In the genomic region with DNA sequence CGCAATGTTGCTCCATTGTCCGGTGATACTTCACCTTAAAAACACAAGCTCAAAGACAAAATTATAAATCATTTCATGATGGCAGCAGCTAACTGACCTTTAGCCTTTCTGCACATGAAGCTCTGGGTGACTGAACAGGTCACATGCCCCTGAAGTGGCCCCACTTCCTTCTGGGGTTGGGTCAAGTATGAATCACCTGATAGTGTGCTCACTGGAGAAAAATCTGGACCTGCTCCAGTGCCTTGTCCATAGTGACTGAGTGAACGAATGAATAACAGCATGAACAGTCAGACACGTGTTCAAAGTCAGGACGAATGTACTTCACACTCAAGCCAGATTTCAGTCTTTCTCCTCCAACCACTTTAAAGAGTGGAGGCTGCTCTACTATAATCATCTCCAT, we compare ENCODE assay signal across 16 cellular contexts.
DNase-seq lines count a peak whose midpoint lies in the region; ATAC-seq and TF ChIP-seq lines count a peak whose summit lies in the region.
"Had no signal": no experiment of that assay in that cellular context is flagged by ENCODE, and none has a peak within 500 bp of the region (broad histone marks: within the 10 kb centered on the region; RNA-seq: fewer than 3 reads in every experiment).

No MANE protein-coding gene starts in this region.

- H3K27me3 ChIP-seq in vagina: no peaks in the 10 kb centered on the region
- peaks cover 0 to 2% (median 0%) of the 10 kb centered on the region in 3 donors for H3K27me3 ChIP-seq in psoas muscle (ENCODE audit: insufficient read depth in 3 of 3, low read length in 2 of 3)
- no peaks in the 10 kb centered on the region; the same call in 1 of the 2 replicates for H3K27me3 ChIP-seq in H9 (ENCODE audit: insufficient read depth, low read length)

- no peak overlapping the region for H3T11ph ChIP-seq in H9 (ENCODE audit: low read length)

- ATAC-seq in psoas muscle: no peak
- ATAC-seq: HCT116 had no signal

- H3K23me2 ChIP-seq in H9 (ENCODE audit: insufficient read length, low read depth, low read length, poor library complexity, severe bottlenecking): no peaks in the 10 kb centered on the region

- H3K4ac ChIP-seq in H9 (ENCODE audit: low read depth, low read length): no peak overlapping the region

- no peak overlapping the region for H2BK20ac ChIP-seq in H9 (ENCODE audit: low read depth, low read length, poor library complexity, severe bottlenecking)

- no peak overlapping the region for H2BK15ac ChIP-seq in H9 (ENCODE audit: low read depth, low read length)

- H2AFZ ChIP-seq in H9 (ENCODE audit: low read length): no peak overlapping the region
- H2AFZ ChIP-seq: GM23248 had no signal

- H2BK12ac ChIP-seq in H9 (ENCODE audit: insufficient read length, low read depth, low read length): no peak overlapping the region

- TF ChIP-seq POLR2A in vagina (IDR thresholded peaks at IDR 0.05): no peak

- TF ChIP-seq CTCF in vagina (IDR thresholded peaks at IDR 0.05) (no peak), psoas muscle (IDR thresholded peaks at IDR 0.05) (no peak), H9 (conservative IDR thresholded peaks at IDR 0.05) (no peak)

- no peak overlapping the region for H3K27ac ChIP-seq in vagina
- H3K27ac ChIP-seq in psoas muscle: no peak overlapping the region
- H3K27ac ChIP-seq in H9 (ENCODE audit: insufficient read length, low read depth, low read length): no peak overlapping the region
- H3K27ac ChIP-seq: GM23248 had no signal

- H3K4me1 ChIP-seq in vagina (no peaks in the 10 kb centered on the region), psoas muscle (no peaks in the 10 kb centered on the region), H9 (ENCODE audit: insufficient read depth, low read length) (no peaks in the 10 kb centered on the region)
- H3K4me1 ChIP-seq: Caco-2 had no signal

- H3K9me3 ChIP-seq in vagina (no peaks in the 10 kb centered on the region), psoas muscle (no peaks in the 10 kb centered on the region), H9 (ENCODE audit: control insufficient read depth, low read depth, low read length) (no peaks in the 10 kb centered on the region)
- H3K9me3 ChIP-seq: Caco-2 had no signal

- H2BK5ac ChIP-seq in H9 (ENCODE audit: insufficient read length, low read length): no peak overlapping the region

- H4K8ac ChIP-seq in H9 (replicated peaks; ENCODE audit: insufficient read length, low read depth, low read length): no peak overlapping the region

- no peak overlapping the region for H3K18ac ChIP-seq in H9 (ENCODE audit: insufficient read length, low read depth, low read length)

- H3K36me3 ChIP-seq in vagina: no peaks in the 10 kb centered on the region
- no peaks in the 10 kb centered on the region for H3K36me3 ChIP-seq in psoas muscle (ENCODE audit: insufficient read depth in 1 of 2, low read depth in 1 of 2)

- no peaks in the 10 kb centered on the region for H4K20me1 ChIP-seq in H9 (ENCODE audit: control insufficient read depth, insufficient read depth, insufficient read length)

- H2AK5ac ChIP-seq in H9 (ENCODE audit: insufficient read length, low read length): no peak overlapping the region

- DNase-seq in M059J (ENCODE audit: low read depth) (peak; percentile 81), RPMI7951 (ENCODE audit: low read depth) (peak; percentile 4), kidney tubule cell (ENCODE audit: low spot score) (peak; percentile 66), vagina (ENCODE audit: extremely low spot score in 2 of 2) (peak; percentile 29 to 46), psoas muscle (no peak), NCI-H526 treated with DMSO at 0.1 percent for 48 hours (lab: John Stamatoyannopoulos, UW) (no peak), H9 (no peak)
- DNase-seq: Caco-2, DMS53, GM23248, KG1, NCI-H187, NCI-H446, NCI-H748 treated with DMSO at 0.1 percent for 48 hours, OCI-M1 had no signal

- no peak overlapping the region for H3K27ac Mint-ChIP-seq in H9

- H3K79me1 ChIP-seq in H9 (ENCODE audit: insufficient read depth, low read depth, low read length, poor library complexity, severe bottlenecking): no peaks in the 10 kb centered on the region

- peaks cover 22% of the 10 kb centered on the region for H3K27me3 Mint-ChIP-seq in H9 (ENCODE audit: low read depth)

- no peak overlapping the region for H3K56ac ChIP-seq in H9 (ENCODE audit: insufficient read length, low read depth, low read length)

- peaks cover 27 to 50% of the 10 kb centered on the region in 2 experiments for H3K9me3 Mint-ChIP-seq in H9

- no peak overlapping the region for H3K4me3 Mint-ChIP-seq in H9

- peaks cover 0 to 5% (median 0%) of the 10 kb centered on the region in 3 experiments; a peak in 3 of 7 replicates for H3K36me3 Mint-ChIP-seq in H9 (ENCODE audit: insufficient read depth in 1 of 3, low read depth in 3 of 3)

- H3K79me2 ChIP-seq in H9 (ENCODE audit: insufficient read depth, low read length): no peaks in the 10 kb centered on the region

- no peak overlapping the region for H3K9ac ChIP-seq in H9 (ENCODE audit: extremely low read depth, insufficient read length, low read length)
- H3K9ac ChIP-seq: GM23248 had no signal

- H4K5ac ChIP-seq in H9 (ENCODE audit: insufficient read length, low read depth, low read length): no peak overlapping the region

- intact Hi-C loops in vagina (cut with DNase I): no loop called here
- intact Hi-C loops in psoas muscle (cut with DNase I): no loop called here

- H4K91ac ChIP-seq in H9 (ENCODE audit: insufficient read length, low read depth, low read length): no peak overlapping the region

- H2BK120ac ChIP-seq in H9 (ENCODE audit: low read depth, low read length, poor library complexity, severe bottlenecking): no peak overlapping the region

- no peak overlapping the region for H3K4me3 ChIP-seq in vagina
- no peak overlapping the region for H3K4me3 ChIP-seq in psoas muscle
- H3K4me3 ChIP-seq: GM23248 had no signal

- no peak overlapping the region for H3K23ac ChIP-seq in H9 (ENCODE audit: insufficient read length, low read depth, low read length)

- no peak overlapping the region for H3K14ac ChIP-seq in H9 (ENCODE audit: insufficient read depth, low read length)

- H3K4me1 Mint-ChIP-seq in H9: no peaks in the 10 kb centered on the region

- H3K4me2 ChIP-seq in H9 (ENCODE audit: insufficient read depth, insufficient read length, low read length): no peak overlapping the region

- 60 to 71% (median 63%) methylated on average over 5 of the region's 5 CpGs for whole genome bisulfite sequencing in psoas muscle, 3 donors
- no CpG with 5 or more reads among the region's 5 CpGs for WGBS in H9 (ENCODE audit: extremely low coverage, insufficient read length, low lambda C conversion rate)

Comparison
In these comparisons a context has a peak if more than half of its experiments do, and no peak if none do; other contexts are left out.
1. DNase-seq: peak in M059J (single experiment), RPMI7951 (single experiment), kidney tubule cell (single experiment) and vagina (2 of 2); none in psoas muscle (0 of 2), NCI-H526 treated with DMSO at 0.1 percent for 48 hours (single experiment) and H9 (single experiment).